ENCODE assay signal across 8 cellular contexts in the genomic region with DNA sequence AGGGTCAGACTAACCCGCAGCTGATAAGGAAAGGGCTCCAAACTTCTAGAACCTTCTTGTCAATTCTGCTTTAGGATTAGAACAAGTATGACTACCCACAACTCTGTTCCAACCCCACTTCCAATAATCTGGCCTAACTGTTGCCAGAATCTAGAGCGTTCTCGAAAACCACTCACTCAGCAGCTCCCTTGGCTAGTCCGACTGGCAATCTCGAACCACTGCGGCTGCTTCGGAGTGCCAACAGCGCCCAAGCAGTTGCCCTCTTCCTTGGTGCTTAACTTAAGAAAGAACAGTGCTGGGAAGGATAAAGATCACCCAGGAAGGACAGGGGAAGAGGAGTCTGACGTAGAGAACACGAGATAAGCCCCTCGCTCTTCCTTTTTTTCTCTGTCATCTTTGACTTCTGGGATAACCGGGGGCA. TPM values are rescaled to one million over a fixed set of nuclear protein-coding genes. Genes with fewer than 3 reads are reported as not detected.
A peak's percentile ranks its signal among the peaks of the same experiment; 100 is the strongest.
DNase-seq lines count a peak whose midpoint lies in the region; ATAC-seq and TF ChIP-seq lines count a peak whose summit lies in the region.

No MANE protein-coding gene starts in this region.

- H3K36me3 ChIP-seq in MG63 = peaks cover 27% of the 10 kb centered on the region
- no peaks in the 10 kb centered on the region for H3K36me3 ChIP-seq in suprapubic skin

- H3K9me3 Mint-ChIP-seq in Calu3 (ENCODE audit: low read depth, unreplicated experiment) = peaks cover 3% of the 10 kb centered on the region

- peaks cover 62% of the 10 kb centered on the region for H3K4me1 ChIP-seq in suprapubic skin

- WGBS in suprapubic skin = 3% methylated on average over 12 of the region's 12 CpGs

- peak overlapping the region; percentile 99 for H3K27ac Mint-ChIP-seq in Calu3 (ENCODE audit: unreplicated experiment)

- H3K27me3 ChIP-seq in MG63 = no peaks in the 10 kb centered on the region
- no peaks in the 10 kb centered on the region for H3K27me3 ChIP-seq in suprapubic skin

- intact Hi-C loops in Calu3 (cut with micrococcal nuclease; ENCODE audit: unreplicated experiment) = no loop called here

- no TSS peak for BruUV-seq in Calu3 (replicated peaks; lab: Mats Ljungman, UMichigan)

- H3K27me3 Mint-ChIP-seq in Calu3 (ENCODE audit: unreplicated experiment) = no peaks in the 10 kb centered on the region

- CTCF ChIA-PET in Calu3 (lab: Charles Lee) = interaction anchor here (0.6 to 4.2 kb wide), 6 partner anchors 14 to 385 kb away, joined by 3 to 38 read pairs (median 5); no protein-coding TSS in a partner anchor

- peak overlapping the region; percentile 85 for H3K27ac ChIP-seq in suprapubic skin

- peaks cover 77% of the 10 kb centered on the region for H3K36me3 Mint-ChIP-seq in Calu3 (ENCODE audit: insufficient read depth, unreplicated experiment)

- TF ChIP-seq POLR2A in suprapubic skin (IDR thresholded peaks at IDR 0.05) = no peak

- peaks cover 58% of the 10 kb centered on the region for H3K4me1 Mint-ChIP-seq in Calu3 (ENCODE audit: low read depth, unreplicated experiment)

- in situ Hi-C loops in astrocyte of the spinal cord (cut with HindIII; ENCODE audit: low sequenced_read_pairs) = no loop called here

- no peak for TF ChIP-seq EP300 in suprapubic skin (IDR thresholded peaks at IDR 0.05)

- TF ChIP-seq CTCF in Calu3 (IDR thresholded peaks at IDR 0.05; ENCODE audit: unreplicated experiment) = no peak
- no peak for TF ChIP-seq CTCF in astrocyte of the spinal cord (IDR thresholded peaks at IDR 0.05; ENCODE audit: low read depth, low read length)
- TF ChIP-seq CTCF in suprapubic skin (IDR thresholded peaks at IDR 0.05) = no peak

- ATAC-seq in HG03159 (IDR thresholded peaks at IDR 0.05; ENCODE audit: unreplicated experiment) = no peak
- no peak for ATAC-seq in HG03280 (IDR thresholded peaks at IDR 0.05; ENCODE audit: unreplicated experiment)

- H3K4me3 ChIP-seq in MG63 (peak overlapping the region; percentile 80), astrocyte of the spinal cord (ENCODE audit: low read depth, low read length) (peak overlapping the region; percentile 98), suprapubic skin (peak overlapping the region; percentile 69)

- peak overlapping the region; percentile 99 for H3K4me3 Mint-ChIP-seq in Calu3 (ENCODE audit: low read depth, unreplicated experiment)

- H3K9me3 ChIP-seq in MG63 (no peaks in the 10 kb centered on the region), suprapubic skin (no peaks in the 10 kb centered on the region)

- DNase-seq in Calu3 (no peak), MG63 (peak; percentile 31), astrocyte of the spinal cord (ENCODE audit: low read depth, low spot score) (no peak), left kidney (ENCODE audit: low read depth, low spot score) (peak; percentile 39), suprapubic skin (ENCODE audit: low spot score in 2 of 2) (no peak), SW 1271 (lab: John Stamatoyannopoulos, UW) (no peak)

RNA-seq across cellular contexts. Expression of a gene that starts 0.8 kb away (rescaled TPM):
- total RNA-seq in Calu3 (2022) = 184 and 193 TPM in 2 replicates
- total RNA-seq in MG63 (2014; rRNA removed; shearing (Covaris generic); ENCODE audit: low replicate concordance) = 121 and 123 TPM in 2 replicates
- total RNA-seq in suprapubic skin = 10 to 100 TPM; 57.5 to 82.6 (median 60.2) TPM

RNA-seq across cellular contexts. Expression of a gene that starts 3.5 kb away (rescaled TPM):
- 55.7 and 58.4 TPM in 2 replicates for total RNA-seq in Calu3 (2022)
- 77.5 and 86.3 TPM in 2 replicates for total RNA-seq in MG63 (2014; rRNA removed; shearing (Covaris generic); ENCODE audit: low replicate concordance)
- 10 to 100 TPM; 33.7 to 52.5 (median 43.9) TPM for total RNA-seq in suprapubic skin

RNA-seq across cellular contexts. Expression of a gene that starts 34.0 kb away (rescaled TPM):
- total RNA-seq in Calu3 (2022) = 4.2 and 4.5 TPM in 2 replicates
- 0.05 TPM in 1 of 2 replicates, not detected in the other for total RNA-seq in MG63 (2014; rRNA removed; shearing (Covaris generic); ENCODE audit: low replicate concordance)
- 1 to 10 TPM in 2 of 4 donors, under 1 TPM in 2; 0.60 to 2.3 (median 1.4) TPM for total RNA-seq in suprapubic skin

RNA-seq across cellular contexts. Expression of a gene that starts 49.8 kb away (rescaled TPM):
- total RNA-seq in Calu3 (2022) (144 and 156 TPM in 2 replicates), suprapubic skin (10 to 100 TPM; 44.3 to 55.1 (median 47.3) TPM)
- 64.0 and 97.2 TPM in 2 replicates for total RNA-seq in MG63 (2014; rRNA removed; shearing (Covaris generic); ENCODE audit: low replicate concordance)

Comparison
In these comparisons a context has a peak if more than half of its experiments do, and no peak if none do; other contexts are left out.
1. DNase-seq: peak in MG63 (single experiment) and left kidney (single experiment); none in Calu3 (single experiment), astrocyte of the spinal cord (single experiment), suprapubic skin (0 of 2) and SW 1271 (0 of 2).
2. Peak in every context shown above with its lines, with median percentiles within 50 percentile points of each other: H3K4me3 ChIP-seq.